In genomic region chr10:119872860-119873671, GRCh38 we compare ENCODE assay signal across 1 cellular context.
TF ChIP-seq lines count a peak whose summit lies in the region.

No MANE protein-coding gene starts in this region.

TF ChIP-seq in K562, 482 proteins besides CTCF, POLR2A, EP300 and RAD21 (continued from another document and continues in another):
- TF ChIP-seq E2F5 (CRISPR knock-in tag; IDR thresholded peaks at IDR 0.05) = no peak
- no peak for TF ChIP-seq DIDO1 (tag; IDR thresholded peaks at IDR 0.05; ENCODE audit: low read depth)
- TF ChIP-seq RBFOX2 (IDR thresholded peaks at IDR 0.05; ENCODE audit: low read depth, low read length) = peak; percentile 72
- TF ChIP-seq ZNF639 (CRISPR knock-in tag; conservative IDR thresholded peaks at IDR 0.05 in 1 of 2, IDR thresholded peaks at IDR 0.05 in 1 of 2) = peak in 1 of 2 experiments; percentile 56; a peak in 1 of 4 replicates
- peak; percentile 63 for TF ChIP-seq KDM5B (IDR thresholded peaks at IDR 0.05; ENCODE audit: insufficient replicate concordance, low read depth, low read length)
- no peak for TF ChIP-seq SMARCA5 (IDR thresholded peaks at IDR 0.05)
- TF ChIP-seq RBM14 (IDR thresholded peaks at IDR 0.05; ENCODE audit: borderline replicate concordance, insufficient read depth, low read depth, low read length) = no peak
- no peak for TF ChIP-seq ARNT (IDR thresholded peaks at IDR 0.05)
- TF ChIP-seq MAFF (IDR thresholded peaks at IDR 0.05; ENCODE audit: low read length) = peak; percentile 98
- TF ChIP-seq ZNF740 (CRISPR knock-in tag; IDR thresholded peaks at IDR 0.05) = peak; percentile 74; the same call in 1 of the 2 replicates
- no peak for TF ChIP-seq ZNF740 (tag; IDR thresholded peaks at IDR 0.05)
- no peak for TF ChIP-seq ZFP91 (CRISPR knock-in tag; IDR thresholded peaks at IDR 0.05)
- no peak for TF ChIP-seq TCF3 (CRISPR knock-in tag; IDR thresholded peaks at IDR 0.05)
- TF ChIP-seq GABPB2 (CRISPR knock-in tag; conservative IDR thresholded peaks at IDR 0.05) = no peak
- TF ChIP-seq GMEB1 (CRISPR knock-in tag; IDR thresholded peaks at IDR 0.05) = peak; percentile 97
- TF ChIP-seq SOX6 (IDR thresholded peaks at IDR 0.05) = no peak
- TF ChIP-seq E2F3 (CRISPR knock-in tag; IDR thresholded peaks at IDR 0.05) = peak; percentile 95; the same call in 1 of the 2 replicates
- TF ChIP-seq HNRNPLL (IDR thresholded peaks at IDR 0.05; ENCODE audit: low read depth, low read length, poor library complexity, severe bottlenecking) = peak; percentile 46
- peak; percentile 83 for TF ChIP-seq HMGN3 (IDR thresholded peaks at IDR 0.05; ENCODE audit: borderline replicate concordance, extremely low read depth, insufficient read length, low read depth, low read length)
- TF ChIP-seq MAZ (CRISPR knock-in tag; conservative IDR thresholded peaks at IDR 0.05 in 1 of 2, IDR thresholded peaks at IDR 0.05 in 1 of 2) = peak in 1 of 2 experiments; percentile 89; a peak in 2 of 4 replicates
- TF ChIP-seq ATF6 (CRISPR knock-in tag; IDR thresholded peaks at IDR 0.05) = peak; percentile 73; the same call in 1 of the 2 replicates
- no peak for TF ChIP-seq NUFIP1 (IDR thresholded peaks at IDR 0.05; ENCODE audit: partially characterized antibody)
- TF ChIP-seq ZFX (CRISPR knock-in tag; IDR thresholded peaks at IDR 0.05) = peak; percentile 91
- TF ChIP-seq RBM34 (IDR thresholded peaks at IDR 0.05; ENCODE audit: borderline replicate concordance, insufficient read depth, low read length) = no peak
- TF ChIP-seq POLR2AphosphoS5 (IDR thresholded peaks at IDR 0.05; ENCODE audit: control insufficient read depth, insufficient read depth, low read depth, low read length) = peak; percentile 46; the same call in 1 of the 2 replicates
- TF ChIP-seq SIN3B (IDR thresholded peaks at IDR 0.05; ENCODE audit: low read depth) = no peak
- TF ChIP-seq CXXC5 (CRISPR knock-in tag; IDR thresholded peaks at IDR 0.05) = peak; percentile 97
- peak; percentile 43; the same call in 1 of the 2 replicates for TF ChIP-seq GABPB1 (CRISPR knock-in tag; IDR thresholded peaks at IDR 0.05)
- TF ChIP-seq TEAD2 (tag; IDR thresholded peaks at IDR 0.05) = no peak
- no peak for TF ChIP-seq CREBBP (IDR thresholded peaks at IDR 0.05; ENCODE audit: low read depth, low read length)
- no peak for TF ChIP-seq PURB (CRISPR knock-in tag; IDR thresholded peaks at IDR 0.05; ENCODE audit: low read depth)
- TF ChIP-seq ZBTB7A (IDR thresholded peaks at IDR 0.05; ENCODE audit: borderline replicate concordance, control insufficient read depth, low read depth, low read length) = peak; percentile 63; the same call in 1 of the 2 replicates
- TF ChIP-seq TAF7 (tag; IDR thresholded peaks at IDR 0.05) = no peak
- TF ChIP-seq ZNF592 (IDR thresholded peaks at IDR 0.05) = no peak
- TF ChIP-seq HDGF (IDR thresholded peaks at IDR 0.05) = no peak
- no peak for TF ChIP-seq MCM2 (IDR thresholded peaks at IDR 0.05; ENCODE audit: low read depth)
- peak in 1 of 2 experiments; percentile 53; a peak in 2 of 4 replicates for TF ChIP-seq UBTF (IDR thresholded peaks at IDR 0.05; ENCODE audit: borderline replicate concordance in 1 of 2, low read depth in 2 of 2, low read length in 2 of 2)
- TF ChIP-seq YY1 (IDR thresholded peaks at IDR 0.05; ENCODE audit: borderline replicate concordance in 1 of 3, control insufficient read depth in 1 of 3, extremely low read depth in 1 of 3, insufficient read depth in 3 of 3, insufficient read length in 1 of 3, insufficient replicate concordance in 2 of 3, low read depth in 1 of 3, low read length in 2 of 3) = peak; percentile 95 to 99 (median 98)
- TF ChIP-seq MTA3 (IDR thresholded peaks at IDR 0.05; ENCODE audit: borderline replicate concordance) = 0 out of 2 replicates have a peak, but pooled peaks have one; percentile 32
- TF ChIP-seq GATAD2B (IDR thresholded peaks at IDR 0.05; ENCODE audit: borderline replicate concordance) = peak; percentile 74; the same call in 1 of the 2 replicates
- TF ChIP-seq ZNF695 (CRISPR knock-in tag; IDR thresholded peaks at IDR 0.05) = no peak
- no peak for TF ChIP-seq BCOR (IDR thresholded peaks at IDR 0.05)
- peak; percentile 83 for TF ChIP-seq CREM (IDR thresholded peaks at IDR 0.05; ENCODE audit: low read depth)
- TF ChIP-seq ZBTB2 (IDR thresholded peaks at IDR 0.05) = peak; percentile 28
- peak; percentile 77 for TF ChIP-seq TAF1 (IDR thresholded peaks at IDR 0.05; ENCODE audit: control insufficient read depth, extremely low read depth, insufficient read depth, low read length, severe bottlenecking)
- 0 out of 2 replicates have a peak, but pooled peaks have one; percentile 23 for TF ChIP-seq ZNF12 (CRISPR knock-in tag; IDR thresholded peaks at IDR 0.05)
